8 cellular contexts compared by ENCODE assay signal in genomic region chr1:155909894-155910293, GRCh38. TPM values are rescaled to one million over a fixed set of nuclear protein-coding genes. Genes with fewer than 3 reads are reported as not detected.
DNase-seq lines count a peak whose midpoint lies in the region; ATAC-seq, FAIRE-seq and TF ChIP-seq lines count a peak whose summit lies in the region.

No MANE protein-coding gene starts in this region.

- no peak for TF ChIP-seq EP300 in gastroesophageal sphincter (IDR thresholded peaks at IDR 0.05)

- H3K36me3 ChIP-seq in HUES48 (ENCODE audit: control insufficient read depth, insufficient read depth, low read length) (peaks cover 73% of the 10 kb centered on the region), gastroesophageal sphincter (peaks cover 11 to 77% of the 10 kb centered on the region in 2 donors), gastrocnemius medialis (peaks cover 0 to 72% of the 10 kb centered on the region in 2 donors)

- H3K27me3 ChIP-seq in HUES48 (ENCODE audit: control insufficient read depth, insufficient read depth, low read length) (no peaks in the 10 kb centered on the region), gastroesophageal sphincter (no peaks in the 10 kb centered on the region), gastrocnemius medialis (no peaks in the 10 kb centered on the region)

- intact Hi-C loops in gastrocnemius medialis (cut with DNase I; ENCODE audit: low total_unique reads): loop anchor here (2.0 kb wide), 2 partner anchors 51 to 165 kb away; partner anchors contain the start of gene SYT11

- H3K27ac ChIP-seq in HUES48 (ENCODE audit: low read depth, low read length) (peak overlapping the region; percentile 5), gastroesophageal sphincter (peak overlapping the region in 3 of 4 donors; percentile 95 to 98 (median 95)), gastrocnemius medialis (peak overlapping the region; percentile 89 to 96 (median 93))

- no peak for FAIRE-seq in GM12892 (lab: Jason Lieb, UNC)

- TF ChIP-seq CTCF in gastroesophageal sphincter (IDR thresholded peaks at IDR 0.05) (no peak), gastrocnemius medialis (IDR thresholded peaks at IDR 0.05 in 4 of 5, conservative IDR thresholded peaks at IDR 0.05 in 1 of 5) (no peak)

- H3K4me3 ChIP-seq in HUES48 (ENCODE audit: low read depth, low read length) (0 out of 2 replicates have a peak overlapping the region, but pooled peaks have one; percentile 86), gastroesophageal sphincter (peak overlapping the region in 1 of 2 donors; percentile 87), gastrocnemius medialis (peak overlapping the region in 3 of 4 donors; percentile 73 to 99 (median 85))

- H3K9me3 ChIP-seq in HUES48 (ENCODE audit: control insufficient read depth, insufficient read depth, low read length): no peaks in the 10 kb centered on the region
- H3K9me3 ChIP-seq in gastroesophageal sphincter: no peaks in the 10 kb centered on the region
- no peaks in the 10 kb centered on the region for H3K9me3 ChIP-seq in gastrocnemius medialis

- DNase-seq in UCSD-AML1 (lab: John Stamatoyannopoulos, UW; ENCODE audit: unreplicated experiment) (peak; percentile 20), gastrocnemius medialis (no peak), GM12892 (ENCODE audit: insufficient read length) (no peak), HT-29 (ENCODE audit: low spot score) (no peak), COLO668 (lab: John Stamatoyannopoulos, UW; ENCODE audit: unreplicated experiment) (no peak)

- ATAC-seq in gastroesophageal sphincter: no peak
- no peak for ATAC-seq in gastrocnemius medialis
- no peak for ATAC-seq in GM18502 (IDR thresholded peaks at IDR 0.05; ENCODE audit: poor library complexity, unreplicated experiment)

- peaks cover 9% of the 10 kb centered on the region; the same call in 1 of the 2 replicates for H3K4me1 ChIP-seq in HUES48 (ENCODE audit: control insufficient read depth, insufficient read depth, low read length)
- H3K4me1 ChIP-seq in gastroesophageal sphincter: peaks cover 3 to 43% (median 5%) of the 10 kb centered on the region in 3 donors
- peaks cover 8 to 16% of the 10 kb centered on the region in 2 donors for H3K4me1 ChIP-seq in gastrocnemius medialis

- in situ Hi-C loops in gastrocnemius medialis (cut with MboI; ENCODE audit: low sequenced_read_pairs in 4 of 4): no loop called here

- TF ChIP-seq POLR2A in gastroesophageal sphincter (IDR thresholded peaks at IDR 0.05) (no peak), gastrocnemius medialis (IDR thresholded peaks at IDR 0.05) (no peak), GM12892 (IDR thresholded peaks at IDR 0.05; ENCODE audit: low read depth, low read length) (no peak)

- no peak overlapping the region for H3K9ac ChIP-seq in HUES48 (ENCODE audit: low read depth, low read length)

- WGBS in gastroesophageal sphincter (ENCODE audit: low coverage in 1 of 2), 2 donors: 29 to 65% methylated on average over 3 to 4 of the region's 4 CpGs

RNA-seq across cellular contexts. Expression of gene RIT1, which starts 1.3 kb away (rescaled TPM):
- 10 to 100 TPM; 25.0 to 37.1 (median 30.0) TPM for total RNA-seq in gastroesophageal sphincter
- total RNA-seq in gastrocnemius medialis: 10 to 100 TPM in 3 of 4 donors, 1 to 10 TPM in 1; 9.6 to 16.8 (median 15.2) TPM
- polyA plus RNA-seq in GM12892 (2012; ENCODE audit: missing spikeins): 19.8 TPM
- 6.5 and 14.8 TPM in 2 replicates for total RNA-seq in HT-29 (2014; rRNA removed; shearing (Covaris generic))

RNA-seq across cellular contexts. Expression of gene KHDC4, which starts 24.3 kb away (rescaled TPM):
- total RNA-seq in gastroesophageal sphincter: 10 to 100 TPM; 20.4 to 57.4 (median 34.6) TPM
- 10 to 100 TPM; 18.2 to 46.3 (median 26.3) TPM for total RNA-seq in gastrocnemius medialis
- 46.2 TPM for polyA plus RNA-seq in GM12892 (2012; ENCODE audit: missing spikeins)
- total RNA-seq in HT-29 (2014; rRNA removed; shearing (Covaris generic)): 44.4 and 53.6 TPM in 2 replicates

RNA-seq across cellular contexts. Expression of gene RXFP4, which starts 31.5 kb away (rescaled TPM):
- under 1 TPM in 1 of 4 donors, not detected in 3; 0.27 TPM for total RNA-seq in gastroesophageal sphincter
- not detected for total RNA-seq in gastrocnemius medialis
- 0.36 TPM for polyA plus RNA-seq in GM12892 (2012; ENCODE audit: missing spikeins)
- 0.47 and 3.1 TPM in 2 replicates for total RNA-seq in HT-29 (2014; rRNA removed; shearing (Covaris generic))

RNA-seq across cellular contexts. Expression of gene SYT11, which starts 50.5 kb away (rescaled TPM):
- total RNA-seq in gastroesophageal sphincter (10 to 100 TPM; 10.4 to 25.7 (median 19.7) TPM), gastrocnemius medialis (1 to 10 TPM; 2.4 to 5.3 (median 3.1) TPM)
- 11.8 TPM for polyA plus RNA-seq in GM12892 (2012; ENCODE audit: missing spikeins)
- total RNA-seq in HT-29 (2014; rRNA removed; shearing (Covaris generic)): not detected in 2 replicates

RNA-seq across cellular contexts. Expression of gene GON4L, which starts 52.9 kb away (rescaled TPM):
- total RNA-seq in gastroesophageal sphincter (10 to 100 TPM; 16.6 to 55.1 (median 35.9) TPM), gastrocnemius medialis (10 to 100 TPM; 17.2 to 36.1 (median 19.9) TPM)
- polyA plus RNA-seq in GM12892 (2012; ENCODE audit: missing spikeins): 28.2 TPM
- 17.6 and 18.0 TPM in 2 replicates for total RNA-seq in HT-29 (2014; rRNA removed; shearing (Covaris generic))

Comparison
In these comparisons a context has a peak if more than half of its experiments do, and no peak if none do; other contexts are left out.
1. H3K27ac ChIP-seq: peak in every context shown above with its lines; median percentile 95 in gastroesophageal sphincter; 93 in gastrocnemius medialis; 5 in HUES48.